8 cellular contexts compared by ENCODE assay signal in genomic region chr6:34237722-34238506, GRCh38. TPM values are rescaled to one million over a fixed set of nuclear protein-coding genes. Genes with fewer than 3 reads are reported as not detected.
DNase-seq lines count a peak whose midpoint lies in the region; TF ChIP-seq lines count a peak whose summit lies in the region.

No MANE protein-coding gene starts in this region.

- H3K9me2 ChIP-seq in OCI-LY7 (ENCODE audit: insufficient read depth, low read length), result no peaks in the 10 kb centered on the region

- peak overlapping the region; percentile 71 for H3K4me3 Mint-ChIP-seq in Caco-2 (ENCODE audit: unreplicated experiment)
- H3K4me3 Mint-ChIP-seq in activated T-helper 1 cell treated with anti-CD3 and anti-CD28 coated beads, Interleukin-12 subunit alpha, Interleukin-12 subunit beta, Interleukin-2, Interleukin-4 antibody, amounts not matched to agents 30 ng/mL and 10 ng/mL and 1 ng/mL, durations not matched to agents 14 hours and 24 hours and 36 hours, result peak overlapping the region; percentile 84

- peaks cover 29% of the 10 kb centered on the region for H3K4me1 ChIP-seq in Caco-2
- H3K4me1 ChIP-seq in OCI-LY7 (ENCODE audit: insufficient read depth, low read length, poor library complexity, severe bottlenecking), result peaks cover 56% of the 10 kb centered on the region
- peaks cover 8% of the 10 kb centered on the region for H3K4me1 ChIP-seq in neuron (ENCODE audit: insufficient read depth, low read length)
- H3K4me1 ChIP-seq in uterus, result peaks cover 0 to 6% of the 10 kb centered on the region in 2 donors

- H3K79me2 ChIP-seq in OCI-LY7 (ENCODE audit: insufficient read depth, low read depth, low read length), result peaks cover 57% of the 10 kb centered on the region

- no peaks in the 10 kb centered on the region for H3K27me3 Mint-ChIP-seq in Caco-2 (ENCODE audit: insufficient read depth, unreplicated experiment)
- no peaks in the 10 kb centered on the region for H3K27me3 Mint-ChIP-seq in activated T-helper 1 cell treated with anti-CD3 and anti-CD28 coated beads, Interleukin-12 subunit alpha, Interleukin-12 subunit beta, Interleukin-2, Interleukin-4 antibody, amounts not matched to agents 30 ng/mL and 10 ng/mL and 1 ng/mL, durations not matched to agents 14 hours and 24 hours and 36 hours (ENCODE audit: insufficient read depth)

- POLR2A ChIA-PET in Caco-2 (lab: Charles Lee) (interaction anchor here (1.3 kb wide), 1 partner anchor 14 kb away, joined by 23 read pairs; no protein-coding TSS in a partner anchor), OCI-LY7 (lab: Charles Lee) (no interaction called here)

- BruUV-seq in Caco-2 (replicated peaks; lab: Mats Ljungman, UMichigan) (no TSS peak), OCI-LY7 (replicated peaks; lab: Mats Ljungman, UMichigan) (no TSS peak)

- H3K4me3 ChIP-seq in Caco-2 (ENCODE audit: low read depth, low read length), result peak overlapping the region; percentile 66
- peak overlapping the region; percentile 97 for H3K4me3 ChIP-seq in OCI-LY7 (ENCODE audit: low read depth, low read length, poor library complexity, severe bottlenecking)
- peak overlapping the region; percentile 66 to 69 for H3K4me3 ChIP-seq in foreskin fibroblast (ENCODE audit: low read depth in 1 of 2, low read length in 2 of 2)
- H3K4me3 ChIP-seq in neuron (ENCODE audit: low read length), result peak overlapping the region; percentile 84
- peak overlapping the region; percentile 38 to 47 for H3K4me3 ChIP-seq in uterus

- peak overlapping the region; percentile 91 for H3K27ac ChIP-seq in OCI-LY7 (ENCODE audit: low read depth, low read length, poor library complexity, severe bottlenecking)
- peak overlapping the region; percentile 45 to 87 for H3K27ac ChIP-seq in uterus

- TF ChIP-seq CTCF in Caco-2 (IDR thresholded peaks at IDR 0.05; ENCODE audit: insufficient read depth in 1 of 2, low read depth in 1 of 2, low read length in 1 of 2, severe bottlenecking in 1 of 2, unreplicated experiment in 1 of 2) (peak; percentile 36 to 56), OCI-LY7 (conservative IDR thresholded peaks at IDR 0.05; ENCODE audit: low read length) (peak; percentile 67), foreskin fibroblast (IDR thresholded peaks at IDR 0.05; ENCODE audit: low read depth, low read length) (peak; percentile 24), uterus (IDR thresholded peaks at IDR 0.05) (peak in 1 of 4 experiments; percentile 44)

- H3K4me2 ChIP-seq in OCI-LY7 (ENCODE audit: low read length), result peak overlapping the region; percentile 82

- no peaks in the 10 kb centered on the region for H3K9me3 Mint-ChIP-seq in Caco-2 (ENCODE audit: unreplicated experiment)
- H3K9me3 Mint-ChIP-seq in activated T-helper 1 cell treated with anti-CD3 and anti-CD28 coated beads, Interleukin-12 subunit alpha, Interleukin-12 subunit beta, Interleukin-2, Interleukin-4 antibody, amounts not matched to agents 30 ng/mL and 10 ng/mL and 1 ng/mL, durations not matched to agents 14 hours and 24 hours and 36 hours, result no peaks in the 10 kb centered on the region

- no peak overlapping the region for H2AFZ ChIP-seq in OCI-LY7 (ENCODE audit: low read length)
- H2AFZ ChIP-seq in neuron (ENCODE audit: low read depth, low read length), result peak overlapping the region; percentile 73

- H3K27ac Mint-ChIP-seq in Caco-2 (ENCODE audit: unreplicated experiment), result peak overlapping the region; percentile 58
- peak overlapping the region; percentile 92 for H3K27ac Mint-ChIP-seq in activated T-helper 1 cell treated with anti-CD3 and anti-CD28 coated beads, Interleukin-12 subunit alpha, Interleukin-12 subunit beta, Interleukin-2, Interleukin-4 antibody, amounts not matched to agents 30 ng/mL and 10 ng/mL and 1 ng/mL, durations not matched to agents 14 hours and 24 hours and 36 hours

- H3K9me3 ChIP-seq in Caco-2, result no peaks in the 10 kb centered on the region
- no peaks in the 10 kb centered on the region for H3K9me3 ChIP-seq in OCI-LY7 (ENCODE audit: low read length)
- no peaks in the 10 kb centered on the region for H3K9me3 ChIP-seq in neuron (ENCODE audit: low read length)
- no peaks in the 10 kb centered on the region for H3K9me3 ChIP-seq in uterus

- H3K36me3 ChIP-seq in Caco-2 (ENCODE audit: control insufficient read depth, insufficient read depth, low read length) (no peaks in the 10 kb centered on the region; the same call in 1 of the 2 replicates), OCI-LY7 (ENCODE audit: insufficient read depth, low read length) (peaks cover 55% of the 10 kb centered on the region), neuron (ENCODE audit: insufficient read depth, low read length) (peaks cover 22% of the 10 kb centered on the region), uterus (no peaks in the 10 kb centered on the region)

- intact Hi-C loops in Caco-2 (cut with micrococcal nuclease; ENCODE audit: unreplicated experiment) (no loop called here), OCI-LY7 (cut with micrococcal nuclease; ENCODE audit: unreplicated experiment) (loop anchor here (2.0 to 10.0 kb wide), 2 partner anchors 41 to 437 kb away; no protein-coding TSS in a partner anchor), uterus (cut with DNase I; ENCODE audit: low total_unique reads) (no loop called here)
- intact Hi-C loops in activated T-helper 1 cell treated with anti-CD3 and anti-CD28 coated beads, Interleukin-12 subunit alpha, Interleukin-12 subunit beta, Interleukin-2, Interleukin-4 antibody, amounts not matched to agents 30 ng/mL and 10 ng/mL and 1 ng/mL, durations not matched to agents 14 hours and 24 hours and 36 hours (cut with micrococcal nuclease), result loop anchor here (5.0 kb wide), 2 partner anchors 649 to 666 kb away; partner anchors contain the start of genes ANKS1A and TAF11

- H3K4me1 Mint-ChIP-seq in Caco-2 (ENCODE audit: low read depth, unreplicated experiment), result no peaks in the 10 kb centered on the region
- peaks cover 59% of the 10 kb centered on the region for H3K4me1 Mint-ChIP-seq in activated T-helper 1 cell treated with anti-CD3 and anti-CD28 coated beads, Interleukin-12 subunit alpha, Interleukin-12 subunit beta, Interleukin-2, Interleukin-4 antibody, amounts not matched to agents 30 ng/mL and 10 ng/mL and 1 ng/mL, durations not matched to agents 14 hours and 24 hours and 36 hours (ENCODE audit: low read depth)

- CTCF ChIA-PET in Caco-2 (lab: Charles Lee) (no interaction called here), OCI-LY7 (lab: Charles Lee; ENCODE audit: unreplicated experiment) (interaction anchor here (1.0 kb wide), 1 partner anchor 49 kb away, joined by 5 read pairs; no protein-coding TSS in a partner anchor)

- DNase-seq in Caco-2, result peak; percentile 72 to 85
- DNase-seq in HCEC 1CT, result peak; percentile 41
- DNase-seq in OCI-LY7 (ENCODE audit: low spot score), result peak; percentile 90
- DNase-seq in activated T-helper 1 cell treated with anti-CD3 and anti-CD28 coated beads, Interleukin-12 subunit alpha, Interleukin-12 subunit beta, Interleukin-2, Interleukin-4 antibody, amounts not matched to agents 30 ng/mL and 10 ng/mL and 1 ng/mL, durations not matched to agents 14 hours and 24 hours and 36 hours (ENCODE audit: low spot score), result peak; percentile 74
- DNase-seq in foreskin fibroblast, result peak in 1 of 2 donors; percentile 77
- peak in 1 of 2 donors; percentile 35 for DNase-seq in uterus
- DNase-seq in GOT3 (lab: John Stamatoyannopoulos, UW), result no peak

- TF ChIP-seq POLR2A in uterus (IDR thresholded peaks at IDR 0.05), result no peak

- H3K27me3 ChIP-seq in Caco-2 (replicated peaks; ENCODE audit: control insufficient read depth, insufficient read depth, low read length) (no peaks in the 10 kb centered on the region), neuron (ENCODE audit: insufficient read depth, low read length) (no peaks in the 10 kb centered on the region), uterus (no peaks in the 10 kb centered on the region)

- H3K36me3 Mint-ChIP-seq in Caco-2 (ENCODE audit: insufficient read depth, unreplicated experiment), result peaks cover 33% of the 10 kb centered on the region
- H3K36me3 Mint-ChIP-seq in activated T-helper 1 cell treated with anti-CD3 and anti-CD28 coated beads, Interleukin-12 subunit alpha, Interleukin-12 subunit beta, Interleukin-2, Interleukin-4 antibody, amounts not matched to agents 30 ng/mL and 10 ng/mL and 1 ng/mL, durations not matched to agents 14 hours and 24 hours and 36 hours (ENCODE audit: low read depth), result peaks cover 40% of the 10 kb centered on the region

- H4K20me1 ChIP-seq in OCI-LY7 (ENCODE audit: insufficient read depth, low read length), result peaks cover 42% of the 10 kb centered on the region

RNA-seq across cellular contexts. Expression of gene HMGA1, which starts 1.2 kb away (rescaled TPM):
- total RNA-seq in Caco-2 (2022) (301 and 322 TPM in 2 replicates), OCI-LY7 (2022) (736 and 764 TPM in 2 replicates), uterus (10 to 100 TPM in 2 of 4 donors, 1 to 10 TPM in 1, under 1 TPM in 1; 0.51 to 24.4 (median 13.5) TPM)
- total RNA-seq in OCI-LY7 (2014; rRNA removed; shearing (Covaris generic)), result 435 and 463 TPM in 2 replicates
- total RNA-seq in activated T-helper 1 cell treated with anti-CD3 and anti-CD28 coated beads, Interleukin-12 subunit alpha, Interleukin-12 subunit beta, Interleukin-2, Interleukin-4 antibody, amounts not matched to agents 30 ng/mL and 10 ng/mL and 1 ng/mL, durations not matched to agents 14 hours and 24 hours and 36 hours, result 415 and 438 TPM in 2 replicates

RNA-seq across cellular contexts. Expression of gene SMIM29, which starts 10.9 kb away (rescaled TPM):
- 14.3 and 16.0 TPM in 2 replicates for total RNA-seq in Caco-2 (2022)
- 14.1 and 17.3 TPM in 2 replicates for total RNA-seq in OCI-LY7 (2014; rRNA removed; shearing (Covaris generic))
- 21.3 and 21.5 TPM in 2 replicates for total RNA-seq in OCI-LY7 (2022)
- 14.3 and 15.0 TPM in 2 replicates for total RNA-seq in activated T-helper 1 cell treated with anti-CD3 and anti-CD28 coated beads, Interleukin-12 subunit alpha, Interleukin-12 subunit beta, Interleukin-2, Interleukin-4 antibody, amounts not matched to agents 30 ng/mL and 10 ng/mL and 1 ng/mL, durations not matched to agents 14 hours and 24 hours and 36 hours
- 10 to 100 TPM in 3 of 4 donors, 1 to 10 TPM in 1; 5.2 to 44.3 (median 20.0) TPM for total RNA-seq in uterus

Comparison
In these comparisons a context has a peak if more than half of its experiments do, and no peak if none do; other contexts are left out.
1. H3K4me3 ChIP-seq: peak in every context shown above with its lines; median percentile 97 in OCI-LY7; 84 in neuron; 68 in foreskin fibroblast; 66 in Caco-2; 42 in uterus.
2. RNA of gene HMGA1, which starts 1.2 kb away (total RNA-seq): 435 to 764 TPM in OCI-LY7, 415 to 438 TPM in activated T-helper 1 cell treated with anti-CD3 and anti-CD28 coated beads, Interleukin-12 subunit alpha, Interleukin-12 subunit beta, Interleukin-2, Interleukin-4 antibody, amounts not matched to agents 30 ng/mL and 10 ng/mL and 1 ng/mL, durations not matched to agents 14 hours and 24 hours and 36 hours and 301 to 322 TPM in Caco-2; 0.51 to 24.4 TPM in uterus; every median in the first group is over 10 times any median in the second.
3. intact Hi-C loops: an anchor here in OCI-LY7 (2.0 to 10.0 kb wide) and activated T-helper 1 cell treated with anti-CD3 and anti-CD28 coated beads, Interleukin-12 subunit alpha, Interleukin-12 subunit beta, Interleukin-2, Interleukin-4 antibody, amounts not matched to agents 30 ng/mL and 10 ng/mL and 1 ng/mL, durations not matched to agents 14 hours and 24 hours and 36 hours (5.0 kb wide); none called in Caco-2 and uterus.